Comparison of ENCODE assay signal across 16 cellular contexts in the genomic region with DNA sequence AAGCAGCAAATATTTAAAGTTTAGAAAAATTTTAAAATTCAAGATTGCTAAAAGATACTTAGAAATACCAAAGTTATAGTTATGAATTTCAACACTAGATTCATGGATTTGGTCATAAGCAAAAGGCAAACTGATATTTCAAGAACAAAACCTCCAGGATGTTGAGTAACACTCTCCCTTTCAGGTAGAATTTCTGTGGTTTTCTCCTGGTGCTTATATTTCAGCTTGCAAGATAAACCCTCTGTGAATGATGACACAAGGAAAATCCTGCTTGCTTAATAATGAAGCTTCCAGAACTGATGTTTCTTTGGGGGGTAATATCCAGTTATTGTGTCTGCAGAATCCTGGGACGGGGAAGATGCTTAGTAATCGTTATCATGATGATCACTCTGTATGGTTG.
DNase-seq lines count a peak whose midpoint lies in the region; ATAC-seq and TF ChIP-seq lines count a peak whose summit lies in the region.
"Had no signal": no experiment of that assay in that cellular context is flagged by ENCODE, and none has a peak within 500 bp of the region (broad histone marks: within the 10 kb centered on the region; RNA-seq: fewer than 3 reads in every experiment).

No MANE protein-coding gene starts in this region.

- H3K36me3 Mint-ChIP-seq in neural progenitor cell = no peaks in the 10 kb centered on the region
- H3K36me3 Mint-ChIP-seq: CD4-positive, CD25-positive, alpha-beta regulatory T cell had no signal

- H3K27me3 ChIP-seq in mammary epithelial cell (ENCODE audit: insufficient read depth, low read length) = peaks cover 2% of the 10 kb centered on the region
- H3K27me3 ChIP-seq in neural progenitor cell = no peaks in the 10 kb centered on the region

- H3K9ac ChIP-seq in mammary epithelial cell (ENCODE audit: insufficient read depth, low read length) = no peak overlapping the region
- H3K9ac ChIP-seq in neural progenitor cell = no peak overlapping the region

- in situ Hi-C loops in mammary epithelial cell (cut with MboI; ENCODE audit: low sequenced_read_pairs in 2 of 2) = no loop called here

- intact Hi-C loops in mammary epithelial cell (cut with micrococcal nuclease) = no loop called here

- dilution Hi-C loops in mammary epithelial cell (cut with HindIII; ENCODE audit: low sequenced_read_pairs) = no loop called here

- H3F3A ChIP-seq in neural progenitor cell (ENCODE audit: low read depth) = peaks cover 4% of the 10 kb centered on the region

- no peaks in the 10 kb centered on the region for H3K9me3 ChIP-seq in mammary epithelial cell (replicated peaks; ENCODE audit: insufficient read depth, low read length)
- no peaks in the 10 kb centered on the region for H3K9me3 ChIP-seq in neural progenitor cell (ENCODE audit: low read depth)

- H4K20me1 ChIP-seq in mammary epithelial cell (ENCODE audit: insufficient read depth, low read length) (no peaks in the 10 kb centered on the region), neural progenitor cell (ENCODE audit: low read depth) (no peaks in the 10 kb centered on the region)

- H2AFZ ChIP-seq in mammary epithelial cell (ENCODE audit: low read depth, low read length) (no peak overlapping the region), neural progenitor cell (replicated peaks) (no peak overlapping the region)

- H3K36me3 ChIP-seq in mammary epithelial cell (ENCODE audit: insufficient read depth, low read length) = no peaks in the 10 kb centered on the region
- H3K36me3 ChIP-seq in neural progenitor cell = no peaks in the 10 kb centered on the region

- no TSS peak for BruUV-seq in mammary epithelial cell (replicated peaks; lab: Mats Ljungman, UMichigan)

- peaks cover 44% of the 10 kb centered on the region for H3K4me1 Mint-ChIP-seq in neural progenitor cell
- H3K4me1 Mint-ChIP-seq: CD4-positive, CD25-positive, alpha-beta regulatory T cell had no signal

- TF ChIP-seq CTCF in mammary epithelial cell (conservative IDR thresholded peaks at IDR 0.05 in 1 of 2, IDR thresholded peaks at IDR 0.05 in 1 of 2; ENCODE audit: extremely low read depth in 1 of 2, insufficient read depth in 1 of 2, low read depth in 1 of 2, low read length in 2 of 2) (no peak), neural progenitor cell (IDR thresholded peaks at IDR 0.05) (no peak)

- H3K4me3 Mint-ChIP-seq in neural progenitor cell = no peak overlapping the region
- H3K4me3 Mint-ChIP-seq: CD4-positive, CD25-positive, alpha-beta regulatory T cell; HFFc6 had no signal

- CTCF ChIA-PET in mammary epithelial cell (lab: Charles Lee; ENCODE audit: low non-redundant PET) = no interaction called here

- 87% methylated on average over 2 of the region's 2 CpGs for WGBS in mammary epithelial cell (ENCODE audit: low coverage, missing lambda C conversion rate)

- DNase-seq in HPDE6-E6E7 (ENCODE audit: extremely low spot score) (peak; percentile 12), NOMO-1 treated with DMSO at 0.1 percent for 48 hours (lab: John Stamatoyannopoulos, UW; ENCODE audit: unreplicated experiment) (peak; percentile 21), mammary epithelial cell (peak; percentile 36), neural progenitor cell (ENCODE audit: low spot score) (no peak), NCI-H82 treated with DMSO at 0.1 percent for 48 hours (lab: John Stamatoyannopoulos, UW; ENCODE audit: unreplicated experiment) (no peak), T-helper 1 cell (no peak)
- DNase-seq: CD4-positive, CD25-positive, alpha-beta regulatory T cell; HFFc6; KBM-7; NCI-H1417; NCI-H2081; NK-92 treated with Interleukin-12 subunit alpha and Interleukin-12 subunit beta, amount 100 ng/mL, for 24 hours; SHP77 had no signal

- H3K9me3 Mint-ChIP-seq in neural progenitor cell = no peaks in the 10 kb centered on the region
- H3K9me3 Mint-ChIP-seq: HFFc6 had no signal

- no peak for ATAC-seq in HG02759 (IDR thresholded peaks at IDR 0.05; ENCODE audit: unreplicated experiment)
- ATAC-seq: GM12878, Panc1 had no signal

- no peak overlapping the region for H3K4me2 ChIP-seq in mammary epithelial cell (ENCODE audit: insufficient read depth, low read depth, low read length)
- H3K4me2 ChIP-seq in neural progenitor cell = no peak overlapping the region

- peak overlapping the region; percentile 10 for H3K27ac Mint-ChIP-seq in neural progenitor cell
- H3K27ac Mint-ChIP-seq: CD4-positive, CD25-positive, alpha-beta regulatory T cell; HFFc6 had no signal

- H3K79me2 ChIP-seq in mammary epithelial cell (ENCODE audit: insufficient read depth, low read length) = no peaks in the 10 kb centered on the region
- no peaks in the 10 kb centered on the region for H3K79me2 ChIP-seq in neural progenitor cell (ENCODE audit: low read depth)

- H3K4me3 ChIP-seq in mammary epithelial cell (replicated peaks in 1 of 3; ENCODE audit: insufficient read depth in 1 of 3, low read depth in 2 of 3, low read length in 3 of 3) (no peak overlapping the region), neural progenitor cell (no peak overlapping the region)
- H3K4me3 ChIP-seq: GM12878 had no signal

- peaks cover 5% of the 10 kb centered on the region for H3K27me3 Mint-ChIP-seq in neural progenitor cell (ENCODE audit: insufficient read depth, low read depth)
- H3K27me3 Mint-ChIP-seq: CD4-positive, CD25-positive, alpha-beta regulatory T cell had no signal

- H3K27ac ChIP-seq in mammary epithelial cell (ENCODE audit: insufficient read depth, low read depth, low read length) (no peak overlapping the region), neural progenitor cell (no peak overlapping the region)

- H3K4me1 ChIP-seq in mammary epithelial cell (ENCODE audit: insufficient read depth, low read length) (no peaks in the 10 kb centered on the region), neural progenitor cell (peaks cover 12% of the 10 kb centered on the region)

Comparison
In these comparisons a context has a peak if more than half of its experiments do, and no peak if none do; other contexts are left out.
1. DNase-seq: peak in HPDE6-E6E7 (single experiment), NOMO-1 treated with DMSO at 0.1 percent for 48 hours (single experiment) and mammary epithelial cell (single experiment); none in neural progenitor cell (single experiment), NCI-H82 treated with DMSO at 0.1 percent for 48 hours (single experiment) and T-helper 1 cell (0 of 5).